9 cellular contexts compared by ENCODE assay signal in genomic region chr5:125412051-125412560, GRCh38.
DNase-seq lines count a peak whose midpoint lies in the region; ATAC-seq and TF ChIP-seq lines count a peak whose summit lies in the region.
"Had no signal": no experiment of that assay in that cellular context is flagged by ENCODE, and none has a peak within 500 bp of the region (broad histone marks: within the 10 kb centered on the region; RNA-seq: fewer than 3 reads in every experiment).

No MANE protein-coding gene starts in this region.

- ATAC-seq in GM19324 (IDR thresholded peaks at IDR 0.05; ENCODE audit: low FRiP score, unreplicated experiment) (peak; percentile 58), HG03175 (IDR thresholded peaks at IDR 0.05; ENCODE audit: unreplicated experiment) (peak; percentile 59)

- DNase-seq in adrenal gland (peak; percentile 8 to 58 (median 21)), superior temporal gyrus (ENCODE audit: extremely low spot score) (peak; percentile 85), HuH-7 (ENCODE audit: low spot score) (no peak), GM19238 (ENCODE audit: insufficient read length, low spot score) (no peak)
- DNase-seq: activated naive CD8-positive, alpha-beta T cell treated with anti-CD3 and anti-CD28 coated beads, Interleukin-2, amount 10 ng/mL, durations not matched to agents 7 days and 5 days had no signal

- no peak for TF ChIP-seq CTCF in adrenal gland (IDR thresholded peaks at IDR 0.05)

- H3K4me1 ChIP-seq in ACC112 (ENCODE audit: control insufficient read depth, insufficient read depth, low read length, unreplicated experiment) (peaks cover 49% of the 10 kb centered on the region), adrenal gland (replicated peaks in 1 of 2) (peaks cover 52 to 63% of the 10 kb centered on the region in 2 donors), iPS-20b (ENCODE audit: insufficient read depth, low read length) (peaks cover 60% of the 10 kb centered on the region)

- H3K27me3 ChIP-seq in ACC112 (ENCODE audit: insufficient read depth, low read length), result no peaks in the 10 kb centered on the region
- H3K27me3 ChIP-seq in adrenal gland, result no peaks in the 10 kb centered on the region
- H3K27me3 ChIP-seq in iPS-20b (ENCODE audit: insufficient read depth, low read length), result no peaks in the 10 kb centered on the region

- H3K36me3 ChIP-seq in ACC112 (ENCODE audit: insufficient read depth, low read length), result no peaks in the 10 kb centered on the region
- H3K36me3 ChIP-seq in adrenal gland (replicated peaks in 1 of 2), result no peaks in the 10 kb centered on the region
- no peaks in the 10 kb centered on the region for H3K36me3 ChIP-seq in iPS-20b (ENCODE audit: insufficient read depth, low read depth, low read length)

- no peak for TF ChIP-seq POLR2A in adrenal gland (IDR thresholded peaks at IDR 0.05)

- H3K27ac ChIP-seq in ACC112 (ENCODE audit: low read depth, low read length) (peak overlapping the region; percentile 63), adrenal gland (peak overlapping the region; percentile 19 to 88 (median 78)), iPS-20b (ENCODE audit: low read length) (no peak overlapping the region)

- H3K9ac ChIP-seq in iPS-20b (ENCODE audit: low read depth, low read length), result peak overlapping the region; percentile 45; the same call in 1 of the 2 replicates

- no peak overlapping the region for H2AFZ ChIP-seq in ACC112 (ENCODE audit: low read length, unreplicated experiment)

- intact Hi-C loops in adrenal gland (cut with DNase I), result no loop called here

- H3K79me2 ChIP-seq in ACC112 (ENCODE audit: control insufficient read depth, insufficient read depth, low read length, unreplicated experiment), result no peaks in the 10 kb centered on the region

- peak overlapping the region; percentile 49 for H3K4me3 ChIP-seq in ACC112 (ENCODE audit: low read depth, low read length)
- H3K4me3 ChIP-seq in adrenal gland, result peak overlapping the region in 1 of 4 donors; percentile 36
- peak overlapping the region; percentile 22; the same call in 1 of the 2 replicates for H3K4me3 ChIP-seq in iPS-20b (ENCODE audit: low read length)

- 18 to 31% (median 27%) methylated on average over 11 of the region's 11 CpGs for WGBS in adrenal gland, 4 donors

- H3K9me3 ChIP-seq in adrenal gland (replicated peaks in 1 of 3) (no peaks in the 10 kb centered on the region), iPS-20b (ENCODE audit: insufficient read depth, low read depth, low read length) (no peaks in the 10 kb centered on the region)

Comparison
In these comparisons a context has a peak if more than half of its experiments do, and no peak if none do; other contexts are left out.
1. DNase-seq: peak in adrenal gland (7 of 7) and superior temporal gyrus (single experiment); none in HuH-7 (single experiment) and GM19238 (single experiment).